In the genomic region with DNA sequence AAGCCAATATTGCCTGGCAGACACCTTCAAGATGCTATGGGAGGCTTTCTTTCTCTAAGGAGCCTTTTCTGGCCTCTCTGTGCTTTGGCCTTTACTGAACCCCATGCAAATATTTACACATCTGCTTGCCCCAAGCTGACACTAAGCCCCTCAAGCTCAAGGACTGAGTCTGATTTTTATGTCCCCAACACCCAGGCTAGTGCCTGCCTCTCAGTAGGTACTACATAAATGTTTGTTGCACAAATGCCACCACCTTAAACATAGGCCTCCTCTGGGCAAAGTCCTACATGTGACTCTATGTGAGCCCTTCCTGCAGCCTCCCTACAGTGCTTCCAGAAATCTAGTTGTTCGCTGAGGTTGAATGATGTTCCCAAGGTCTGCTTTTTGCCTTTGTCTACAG, we compare ENCODE assay signal across 24 cellular contexts.
"Had no signal": no experiment of that assay in that cellular context is flagged by ENCODE, and none has a peak within 500 bp of the region (broad histone marks: within the 10 kb centered on the region; RNA-seq: fewer than 3 reads in every experiment).

No MANE protein-coding gene starts in this region.

- H3K27ac ChIP-seq: esophagus squamous epithelium, gastrocnemius medialis, spleen, testis, upper lobe of right lung had no signal

- H3K9me3 ChIP-seq: esophagus squamous epithelium, gastrocnemius medialis, spleen, testis, upper lobe of right lung had no signal

- H3K27me3 ChIP-seq: esophagus squamous epithelium, gastrocnemius medialis, testis, upper lobe of right lung had no signal

- H3K4me1 ChIP-seq: gastrocnemius medialis, testis, upper lobe of right lung had no signal

- H3K36me3 ChIP-seq: esophagus squamous epithelium, gastrocnemius medialis, spleen, upper lobe of right lung had no signal

- ATAC-seq: activated CD4-positive, alpha-beta T cell treated with anti-CD3 and anti-CD28 coated beads for 36 hours; activated T-cell treated with anti-CD3 and anti-CD28 coated beads, Interleukin-2, amount 50 U/mL, for 4 hours; gastrocnemius medialis; upper lobe of right lung had no signal

- FAIRE-seq: bronchial epithelial cell, TTC549 had no signal

- DNase-seq: activated B cell treated with CpG ODN at 0.5 μM for 24 hours; activated CD4-positive, alpha-beta T cell treated with anti-CD3 and anti-CD28 coated beads for 36 hours; activated CD4-positive, alpha-beta T cell treated with anti-CD3 and anti-CD28 coated beads, Interleukin-2, amount 50 U/mL, for 48 hours; activated CD8-positive, alpha-beta memory T cell treated with anti-CD3 and anti-CD28 coated beads, Interleukin-2, amount 50 U/mL, for 48 hours; activated naive CD4-positive, alpha-beta T cell treated with anti-CD3 and anti-CD28 coated beads for 36 hours; activated naive CD8-positive, alpha-beta T cell treated with anti-CD3 and anti-CD28 coated beads, Interleukin-2, amount 10 ng/mL, durations not matched to agents 7 days and 5 days; activated T-cell treated with anti-CD3 and anti-CD28 coated beads, Interleukin-2, amount 50 U/mL, for 4 hours; amniotic stem cell; cortex of kidney; endodermal cell; esophagus squamous epithelium; gastrocnemius medialis; islet precursor cell; mammary epithelial cell; occipital lobe; posterior cingulate gyrus; spleen; stimulated activated CD4-positive, alpha-beta T cell treated with anti-CD3 and anti-CD28 coated beads, Interleukin-4, amount 100 ng/mL, for 1 hour; stimulated activated naive CD4-positive, alpha-beta T cell; T-helper 1 cell; testis; upper lobe of right lung had no signal

- H3K4me3 ChIP-seq: esophagus squamous epithelium, gastrocnemius medialis, spleen, testis, upper lobe of right lung had no signal
